1 cellular context compared by ENCODE assay signal in genomic region chr16:22205577-22206012, GRCh38.
TF ChIP-seq lines count a peak whose summit lies in the region.

No MANE protein-coding gene starts in this region.

TF ChIP-seq in H1, 55 proteins besides CTCF, POLR2A, EP300 and RAD21:
- TF ChIP-seq FOSL1 (IDR thresholded peaks at IDR 0.05; ENCODE audit: insufficient read depth, low read depth, low read length) (no peak), RFX5 (IDR thresholded peaks at IDR 0.05; ENCODE audit: borderline replicate concordance, low read depth, low read length) (no peak), NRF1 (IDR thresholded peaks at IDR 0.05; ENCODE audit: low read depth, low read length) (no peak), MAX (IDR thresholded peaks at IDR 0.05) (no peak), POU5F1 (IDR thresholded peaks at IDR 0.05; ENCODE audit: low read depth, low read length) (no peak), SIN3A (conservative IDR thresholded peaks at IDR 0.05 in 1 of 2, IDR thresholded peaks at IDR 0.05 in 1 of 2; ENCODE audit: low read depth in 1 of 2, low read length in 2 of 2) (no peak), PHF8 (conservative IDR thresholded peaks at IDR 0.05; ENCODE audit: low read depth, low read length) (no peak)
- TF ChIP-seq, protein P1, sequence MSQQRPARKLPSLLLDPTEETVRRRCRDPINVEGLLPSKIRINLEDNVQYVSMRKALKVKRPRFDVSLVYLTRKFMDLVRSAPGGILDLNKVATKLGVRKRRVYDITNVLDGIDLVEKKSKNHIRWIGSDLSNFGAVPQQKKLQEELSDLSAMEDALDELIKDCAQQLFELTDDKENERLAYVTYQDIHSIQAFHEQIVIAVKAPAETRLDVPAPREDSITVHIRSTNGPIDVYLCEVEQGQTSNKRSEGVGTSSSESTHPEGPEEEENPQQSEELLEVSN (IDR thresholded peaks at IDR 0.05) = no peak
